In the genomic region with DNA sequence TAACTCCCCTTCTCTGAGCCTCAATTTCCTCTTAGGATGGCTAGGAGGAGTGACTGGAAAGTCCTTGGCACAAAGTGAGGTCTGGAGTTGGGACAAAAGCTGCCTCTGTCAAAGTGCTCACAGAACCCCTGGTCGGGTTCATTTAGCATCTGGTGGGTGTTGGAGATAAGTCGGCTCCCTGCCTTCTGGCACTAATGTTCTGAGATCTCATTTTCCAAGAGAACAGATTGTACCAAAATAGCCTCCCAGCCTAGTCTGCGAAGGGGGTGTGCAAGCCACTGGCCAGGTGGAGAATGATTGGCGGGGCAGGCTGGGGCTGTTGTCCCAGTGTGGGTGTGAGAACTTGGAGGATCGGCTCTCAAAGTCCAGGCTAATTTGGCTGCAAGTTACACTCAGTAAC, we compare ENCODE assay signal across 28 cellular contexts. TPM values are rescaled to one million over a fixed set of nuclear protein-coding genes. Genes with fewer than 3 reads are reported as not detected.
DNase-seq lines count a peak whose midpoint lies in the region; ATAC-seq, FAIRE-seq and TF ChIP-seq lines count a peak whose summit lies in the region.
"Had no signal": no experiment of that assay in that cellular context is flagged by ENCODE, and none has a peak within 500 bp of the region (broad histone marks: within the 10 kb centered on the region; RNA-seq: fewer than 3 reads in every experiment).

No MANE protein-coding gene starts in this region.

- TF ChIP-seq CTCF in K562 (IDR thresholded peaks at IDR 0.05 in 2 of 3, conservative IDR thresholded peaks at IDR 0.05 in 1 of 3; ENCODE audit: insufficient read depth in 2 of 3, low read depth in 1 of 3, low read length in 3 of 3) (no peak), gastrocnemius medialis (IDR thresholded peaks at IDR 0.05 in 4 of 5, conservative IDR thresholded peaks at IDR 0.05 in 1 of 5) (no peak), osteoblast (IDR thresholded peaks at IDR 0.05; ENCODE audit: extremely low read depth, low read depth, low read length) (no peak)

- H3K27ac ChIP-seq in K562 (ENCODE audit: extremely low read depth, low read depth, low read length) (no peak overlapping the region), right cardiac atrium (ENCODE audit: low read length) (no peak overlapping the region), gastrocnemius medialis (peak overlapping the region; percentile 72 to 86 (median 79)), osteoblast (ENCODE audit: low read depth, low read length) (no peak overlapping the region)
- H3K27ac ChIP-seq: dorsolateral prefrontal cortex had no signal

- no peak overlapping the region for H2AFZ ChIP-seq in K562 (ENCODE audit: low read depth, low read length)
- no peak overlapping the region for H2AFZ ChIP-seq in osteoblast (ENCODE audit: low read length)

- CTCF ChIA-PET in K562 (lab: Yijun Ruan, JAX; ENCODE audit: low intra/inter-chr PET ratio), result no interaction called here

- no peak overlapping the region for H3K9ac ChIP-seq in K562 (ENCODE audit: insufficient read depth in 1 of 2, low read depth in 2 of 2, low read length in 2 of 2)

- in situ Hi-C loops in K562 (cut with MboI) (no loop called here), gastrocnemius medialis (cut with MboI; ENCODE audit: low sequenced_read_pairs in 4 of 4) (no loop called here)

- no TSS peak for BruUV-seq in K562 (replicated peaks; lab: Mats Ljungman, UMichigan)

- no peak for TF ChIP-seq RAD21 in K562 (CRISPR knock-in tag; conservative IDR thresholded peaks at IDR 0.05 in 1 of 2, IDR thresholded peaks at IDR 0.05 in 1 of 2)

- H3K4me3 ChIP-seq in K562 (no peak overlapping the region), right cardiac atrium (ENCODE audit: low read length) (no peak overlapping the region), gastrocnemius medialis (no peak overlapping the region), osteoblast (ENCODE audit: insufficient read depth, low read length) (no peak overlapping the region)
- H3K4me3 ChIP-seq: dorsolateral prefrontal cortex had no signal

- H3K79me2 ChIP-seq in K562 (ENCODE audit: control insufficient read depth, insufficient read depth, low read length), result no peaks in the 10 kb centered on the region
- H3K79me2 ChIP-seq in osteoblast (ENCODE audit: insufficient read depth, low read length), result no peaks in the 10 kb centered on the region

- H3K9me3 ChIP-seq in K562 (replicated peaks; ENCODE audit: control insufficient read depth, insufficient read depth, low read depth, low read length) (no peaks in the 10 kb centered on the region), right cardiac atrium (ENCODE audit: control insufficient read depth, low read length) (no peaks in the 10 kb centered on the region), gastrocnemius medialis (no peaks in the 10 kb centered on the region), osteoblast (ENCODE audit: low read depth, low read length) (no peaks in the 10 kb centered on the region)

- no peaks in the 10 kb centered on the region for H3K36me3 ChIP-seq in K562 (ENCODE audit: control insufficient read depth, insufficient read depth, low read length)
- no peaks in the 10 kb centered on the region for H3K36me3 ChIP-seq in gastrocnemius medialis
- H3K36me3 ChIP-seq in osteoblast (ENCODE audit: insufficient read depth, low read length), result no peaks in the 10 kb centered on the region

- no peaks in the 10 kb centered on the region; a peak in 1 of 5 replicates for H3K4me1 ChIP-seq in K562 (replicated peaks in 1 of 2; ENCODE audit: control insufficient read depth in 2 of 2, insufficient read depth in 2 of 2, low read length in 2 of 2)
- peaks cover 2% of the 10 kb centered on the region for H3K4me1 ChIP-seq in right cardiac atrium (ENCODE audit: control insufficient read depth, insufficient read depth, low read length)
- H3K4me1 ChIP-seq in gastrocnemius medialis, result peaks cover 27 to 32% of the 10 kb centered on the region in 2 donors
- no peaks in the 10 kb centered on the region for H3K4me1 ChIP-seq in osteoblast (ENCODE audit: insufficient read depth, low read length)

- intact Hi-C loops in K562 (cut with micrococcal nuclease), result no loop called here
- intact Hi-C loops in right cardiac atrium (cut with DNase I), result no loop called here
- intact Hi-C loops in gastrocnemius medialis (cut with DNase I; ENCODE audit: low total_unique reads), result loop anchor here (2.0 kb wide), 1 partner anchor 94 kb away; no protein-coding TSS in a partner anchor

- TF ChIP-seq EP300 in K562 (IDR thresholded peaks at IDR 0.05; ENCODE audit: low read length), result no peak

- 6% methylated on average over 5 of the region's 5 CpGs for WGBS in K562 (ENCODE audit: insufficient coverage, low coverage, missing lambda C conversion rate)
- WGBS in right cardiac atrium, result 22% methylated on average over 5 of the region's 5 CpGs

- H3K27me3 ChIP-seq in K562 (ENCODE audit: control insufficient read depth in 2 of 2, insufficient read depth in 2 of 2, low read length in 2 of 2) (peaks cover 8 to 19% of the 10 kb centered on the region in 2 experiments; a peak in 4 of 5 replicates), right cardiac atrium (ENCODE audit: control insufficient read depth, insufficient read depth) (no peaks in the 10 kb centered on the region), gastrocnemius medialis (no peaks in the 10 kb centered on the region), osteoblast (ENCODE audit: insufficient read depth, low read length) (peaks cover 3% of the 10 kb centered on the region)
- H3K27me3 ChIP-seq: dorsolateral prefrontal cortex had no signal

- H4K20me1 ChIP-seq in K562 (replicated peaks; ENCODE audit: control insufficient read depth, insufficient read depth, low read length), result no peaks in the 10 kb centered on the region
- no peaks in the 10 kb centered on the region for H4K20me1 ChIP-seq in osteoblast (ENCODE audit: insufficient read depth, low read length)

- DNase-seq in NCI-H2171 treated with DMSO at 0.1 percent for 48 hours (lab: John Stamatoyannopoulos, UW) (peak; percentile 79), K562 (ENCODE audit: extremely low read depth in 1 of 4, low spot score in 3 of 4) (no peak), right cardiac atrium (peak; percentile 53 to 79 (median 75)), gastrocnemius medialis (peak; percentile 87 to 90), NCI-H187 (lab: John Stamatoyannopoulos, UW) (no peak), GM12892 (ENCODE audit: insufficient read length) (no peak), osteoblast (ENCODE audit: insufficient read length, low spot score, missing footprints) (no peak)
- DNase-seq in stimulated activated CD4-positive, alpha-beta T cell treated with anti-CD3 and anti-CD28 coated beads, Interleukin-15, amount 100 ng/mL, for 24 hours, result no peak
- DNase-seq: activated CD4-positive, alpha-beta T cell treated with anti-CD3 and anti-CD28 coated beads for 4 hours; activated T-cell treated with anti-CD3 and anti-CD28 coated beads, Interleukin-2, amount 50 U/mL, for 4 hours; DMS53; head of caudate nucleus; naive B cell; NCI-H1048; NCI-H1930; NCI-H2227 treated with DMSO at 0.1 percent for 48 hours; NCI-H748 treated with DMSO at 0.1 percent for 48 hours; RPMI8226; stimulated activated CD4-positive, alpha-beta T cell treated with anti-CD3 and anti-CD28 coated beads, Interleukin-12 subunit alpha, Interleukin-12 subunit beta, amount 100 ng/mL, for 4 hours; stimulated activated CD4-positive, alpha-beta T cell treated with anti-CD3 and anti-CD28 coated beads, Interleukin-4, amount 100 ng/mL, for 4 hours; T-helper 2 cell had no signal

- H3K9me1 ChIP-seq in K562 (ENCODE audit: control insufficient read depth, insufficient read depth, low read length), result no peaks in the 10 kb centered on the region

- no peak overlapping the region for H3K4me2 ChIP-seq in K562 (ENCODE audit: insufficient read depth, low read length)
- no peak overlapping the region for H3K4me2 ChIP-seq in osteoblast (ENCODE audit: insufficient read depth, low read length)

- TF ChIP-seq POLR2A in K562 (conservative IDR thresholded peaks at IDR 0.05), result no peak
- peak in 1 of 2 donors; percentile 17 for TF ChIP-seq POLR2A in gastrocnemius medialis (IDR thresholded peaks at IDR 0.05)
- TF ChIP-seq POLR2A in GM12892 (IDR thresholded peaks at IDR 0.05; ENCODE audit: low read depth, low read length), result no peak

- POLR2A ChIA-PET in K562 (lab: Yijun Ruan, JAX), result interaction anchor here (0.6 kb wide), 1 partner anchor 189 kb away, joined by 3 read pairs; no protein-coding TSS in a partner anchor

- ATAC-seq in K562, result no peak
- peak; percentile 85 to 89 for ATAC-seq in right cardiac atrium
- peak; percentile 91 to 94 for ATAC-seq in gastrocnemius medialis
- ATAC-seq: activated T-cell treated with anti-CD3 and anti-CD28 coated beads, Interleukin-2, amount 50 U/mL, for 4 hours; stimulated activated memory B cell treated with anti-CD40 and anti-IgM and Interleukin-4, amounts not matched to agents 10 μg/mL and 1 μg/mL and 100 μg/mL, for 72 hours had no signal

- no peak for FAIRE-seq in K562 (lab: Jason Lieb, UNC)
- no peak for FAIRE-seq in GM12892 (lab: Jason Lieb, UNC)
- FAIRE-seq: G401.6, urothelium cell line had no signal

RNA-seq across cellular contexts. Expression of a gene that starts 20.7 kb away (rescaled TPM):
- 0.02 TPM in 1 of 2 replicates, not detected in the other for total RNA-seq in K562 (2011; cell fraction: chromatin; rRNA removed; ENCODE audit: low replicate concordance)
- under 0.01 TPM in 1 of 2 replicates, not detected in the other for total RNA-seq in K562 (2011; cell fraction: nucleolus; rRNA removed)
- not detected in 2 replicates for total RNA-seq in K562 (2011; cell fraction: nucleoplasm; rRNA removed)
- total RNA-seq in K562 (2014; rRNA removed) (not detected in 2 replicates), K562 (2014; rRNA removed; fragmentation: Illumina TruSeq; extraction: Trizol) (under 0.01 TPM in 1 of 2 replicates, not detected in the other), K562 (2015; rRNA removed; fragmentation: Illumina TruSeq; extraction: Trizol) (not detected in 2 replicates), K562 (2021) (not detected in 2 replicates), right cardiac atrium (under 1 TPM in 2 of 4 donors, not detected in 2; 0.03 to 0.08 TPM), gastrocnemius medialis (under 1 TPM in 3 of 4 donors, not detected in 1; 0.03 to 0.24 (median 0.10) TPM), osteoblast (not detected in 2 replicates)
- polyA plus RNA-seq in K562 (2011; rRNA removed) (not detected in 2 replicates), K562 (2014; fragmentation: Illumina TruSeq; extraction: Trizol) (not detected in 2 replicates), K562 (2014; fragmentation: Nextera tagmentation; extraction: Ambion mirVana) (not detected), K562 (2014; rRNA removed) (under 0.01 TPM in 1 of 2 replicates, not detected in the other), right cardiac atrium (0.02 TPM)
- polyA plus RNA-seq in K562 (2011; cell fraction: cytosol; rRNA removed), result not detected in 2 replicates
- polyA plus RNA-seq in K562 (2011; cell fraction: nucleus; rRNA removed), result not detected in 2 replicates
- 0.01 and 0.03 TPM in 2 replicates for polyA plus RNA-seq in K562 (2012)
- polyA minus RNA-seq in K562 (2011; rRNA and poly(A)+ RNA removed), result not detected in 2 replicates
- not detected in 2 replicates for polyA minus RNA-seq in K562 (2011; cell fraction: cytosol; rRNA and poly(A)+ RNA removed)
- polyA minus RNA-seq in K562 (2011; cell fraction: nucleus; rRNA and poly(A)+ RNA removed), result not detected in 2 replicates
- 0.04 TPM for polyA plus RNA-seq in GM12892 (2012; ENCODE audit: missing spikeins)
- total RNA-seq: activated CD8-positive, alpha-beta memory T cell treated with anti-CD3 and anti-CD28 coated beads for 36 hours; activated T-cell treated with anti-CD3 and anti-CD28 coated beads, Interleukin-2, amount 50 U/mL, for 4 hours; mesenteric fat pad had no signal
- polyA plus RNA-seq: BJ had no signal

RNA-seq across cellular contexts. Expression of a gene that starts 38.0 kb away (rescaled TPM):
- 5.1 and 6.9 TPM in 2 replicates for total RNA-seq in K562 (2011; cell fraction: chromatin; rRNA removed; ENCODE audit: low replicate concordance)
- total RNA-seq in K562 (2011; cell fraction: nucleolus; rRNA removed), result 3.9 and 5.3 TPM in 2 replicates
- total RNA-seq in K562 (2011; cell fraction: nucleoplasm; rRNA removed), result 4.2 and 4.7 TPM in 2 replicates
- total RNA-seq in K562 (2014; rRNA removed), result 0.77 and 4.3 TPM in 2 replicates
- total RNA-seq in K562 (2014; rRNA removed; fragmentation: Illumina TruSeq; extraction: Trizol), result 1.2 and 1.4 TPM in 2 replicates
- 0.90 and 1.6 TPM in 2 replicates for total RNA-seq in K562 (2015; rRNA removed; fragmentation: Illumina TruSeq; extraction: Trizol)
- 1.4 and 2.1 TPM in 2 replicates for total RNA-seq in K562 (2021)
- 1.5 and 1.8 TPM in 2 replicates for polyA plus RNA-seq in K562 (2011; rRNA removed)
- polyA plus RNA-seq in K562 (2011; cell fraction: cytosol; rRNA removed), result 0.72 and 2.6 TPM in 2 replicates
- polyA plus RNA-seq in K562 (2011; cell fraction: nucleus; rRNA removed), result 2.2 and 2.6 TPM in 2 replicates
- 1.3 and 1.4 TPM in 2 replicates for polyA plus RNA-seq in K562 (2012)
- 0.77 and 2.4 TPM in 2 replicates for polyA plus RNA-seq in K562 (2014; fragmentation: Illumina TruSeq; extraction: Trizol)
- under 1 TPM; 0.35 to 0.44 TPM for polyA plus RNA-seq in K562 (2014; fragmentation: Nextera tagmentation; extraction: Ambion mirVana)
- polyA plus RNA-seq in K562 (2014; rRNA removed), result 1.9 and 3.3 TPM in 2 replicates
- 0.78 and 4.0 TPM in 2 replicates for polyA minus RNA-seq in K562 (2011; rRNA and poly(A)+ RNA removed)
- 1.2 and 2.3 TPM in 2 replicates for polyA minus RNA-seq in K562 (2011; cell fraction: cytosol; rRNA and poly(A)+ RNA removed)
- 0.89 and 0.94 TPM in 2 replicates for polyA minus RNA-seq in K562 (2011; cell fraction: nucleus; rRNA and poly(A)+ RNA removed)
- total RNA-seq in right cardiac atrium, result 10 to 100 TPM in 3 of 4 donors, 1 to 10 TPM in 1; 6.8 to 17.0 (median 14.0) TPM
- polyA plus RNA-seq in right cardiac atrium, result 13.5 TPM
- 100 to 1,000 TPM; 101 to 256 (median 182) TPM for total RNA-seq in gastrocnemius medialis
- polyA plus RNA-seq in GM12892 (2012; ENCODE audit: missing spikeins), result 14.6 TPM
- total RNA-seq in osteoblast, result 2.4 and 2.5 TPM in 2 replicates

RNA-seq across cellular contexts. Expression of a gene that starts 39.0 kb away (rescaled TPM):
- 167 and 203 TPM in 2 replicates for total RNA-seq in K562 (2011; cell fraction: chromatin; rRNA removed; ENCODE audit: low replicate concordance)
- 137 and 142 TPM in 2 replicates for total RNA-seq in K562 (2011; cell fraction: nucleolus; rRNA removed)
- total RNA-seq in K562 (2011; cell fraction: nucleoplasm; rRNA removed), result 167 and 208 TPM in 2 replicates
- 55.3 and 63.3 TPM in 2 replicates for total RNA-seq in K562 (2014; rRNA removed)
- total RNA-seq in K562 (2014; rRNA removed; fragmentation: Illumina TruSeq; extraction: Trizol), result 102 and 109 TPM in 2 replicates
- total RNA-seq in K562 (2015; rRNA removed; fragmentation: Illumina TruSeq; extraction: Trizol), result 110 and 114 TPM in 2 replicates
- total RNA-seq in K562 (2021), result 72.5 and 72.7 TPM in 2 replicates
- 95.0 and 107 TPM in 2 replicates for polyA plus RNA-seq in K562 (2011; rRNA removed)
- polyA plus RNA-seq in K562 (2011; cell fraction: cytosol; rRNA removed), result 60.8 and 84.9 TPM in 2 replicates
- polyA plus RNA-seq in K562 (2011; cell fraction: nucleus; rRNA removed), result 50.6 and 64.0 TPM in 2 replicates
- polyA plus RNA-seq in K562 (2012), result 67.5 and 69.7 TPM in 2 replicates
- polyA plus RNA-seq in K562 (2014; fragmentation: Illumina TruSeq; extraction: Trizol), result 85.6 and 113 TPM in 2 replicates
- 100 to 1,000 TPM; 233 to 265 TPM for polyA plus RNA-seq in K562 (2014; fragmentation: Nextera tagmentation; extraction: Ambion mirVana)
- 105 and 122 TPM in 2 replicates for polyA plus RNA-seq in K562 (2014; rRNA removed)
- polyA minus RNA-seq in K562 (2011; rRNA and poly(A)+ RNA removed), result 61.4 and 64.6 TPM in 2 replicates
- 24.3 and 33.3 TPM in 2 replicates for polyA minus RNA-seq in K562 (2011; cell fraction: cytosol; rRNA and poly(A)+ RNA removed)
- polyA minus RNA-seq in K562 (2011; cell fraction: nucleus; rRNA and poly(A)+ RNA removed), result 24.4 and 40.8 TPM in 2 replicates
- 10 to 100 TPM; 42.7 to 54.3 (median 45.9) TPM for total RNA-seq in right cardiac atrium
- polyA plus RNA-seq in right cardiac atrium, result 62.6 TPM
- 10 to 100 TPM; 36.4 to 60.5 (median 49.8) TPM for total RNA-seq in gastrocnemius medialis
- polyA plus RNA-seq in GM12892 (2012; ENCODE audit: missing spikeins), result 50.7 TPM
- total RNA-seq in osteoblast, result 57.8 and 60.1 TPM in 2 replicates

Comparison
In these comparisons a context has a peak if more than half of its experiments do, and no peak if none do; other contexts are left out.
1. DNase-seq: peak in NCI-H2171 treated with DMSO at 0.1 percent for 48 hours (single experiment), right cardiac atrium (3 of 3) and gastrocnemius medialis (2 of 2); none in K562 (0 of 4), NCI-H187 (0 of 2), stimulated activated CD4-positive, alpha-beta T cell treated with anti-CD3 and anti-CD28 coated beads, Interleukin-15, amount 100 ng/mL, for 24 hours (single experiment), GM12892 (single experiment) and osteoblast (single experiment).
2. H3K27ac ChIP-seq: peak in gastrocnemius medialis (4 of 4); none in K562 (single experiment), right cardiac atrium (single experiment) and osteoblast (single experiment).
3. RNA of a gene that starts 38.0 kb away (total RNA-seq): 101 to 256 TPM in gastrocnemius medialis; 6.8 to 17.0 TPM in right cardiac atrium, 2.4 to 2.5 TPM in osteoblast and 0.77 to 6.9 TPM in K562; every median in the first group is over 4 times any median in the second.